10 cellular contexts compared by ENCODE assay signal in genomic region chr9:126411948-126412284, GRCh38.
DNase-seq lines count a peak whose midpoint lies in the region; ATAC-seq, FAIRE-seq and TF ChIP-seq lines count a peak whose summit lies in the region.
"Had no signal": no experiment of that assay in that cellular context is flagged by ENCODE, and none has a peak within 500 bp of the region (broad histone marks: within the 10 kb centered on the region; RNA-seq: fewer than 3 reads in every experiment).

No MANE protein-coding gene starts in this region.

- H3K27me3 ChIP-seq in RWPE2 (ENCODE audit: insufficient read depth, poor library complexity, severe bottlenecking) (no peaks in the 10 kb centered on the region), small intestine (ENCODE audit: control insufficient read depth in 2 of 2, insufficient read depth in 2 of 2, low read length in 2 of 2) (no peaks in the 10 kb centered on the region)

- intact Hi-C loops in activated CD4-positive, alpha-beta T cell treated with anti-CD3 and anti-CD28 coated beads for 36 hours (cut with DNase I, micrococcal nuclease) = loop anchor here (1.0 to 5.0 kb wide), 7 partner anchors 15 to 891 kb away; no protein-coding TSS in a partner anchor
- intact Hi-C loops in sciatic nerve (cut with DNase I) = no loop called here

- H3K4me1 ChIP-seq in RWPE2 (ENCODE audit: insufficient read depth, poor library complexity, severe bottlenecking) = peaks cover 13% of the 10 kb centered on the region
- H3K4me1 ChIP-seq in small intestine (ENCODE audit: control insufficient read depth in 2 of 2, insufficient read depth in 1 of 2, low read depth in 1 of 2, low read length in 1 of 2) = no peaks in the 10 kb centered on the region

- WGBS in small intestine, 3 donors = 84 to 91% (median 86%) methylated on average over 6 of the region's 6 CpGs

- H3K9me3 Mint-ChIP-seq in activated CD4-positive, alpha-beta T cell treated with anti-CD3 and anti-CD28 coated beads for 36 hours (ENCODE audit: low read depth) = no peaks in the 10 kb centered on the region

- TF ChIP-seq CTCF in RWPE2 (IDR thresholded peaks at IDR 0.05; ENCODE audit: poor library complexity, severe bottlenecking) = no peak

- peak overlapping the region; percentile 4 for H3K4me3 ChIP-seq in RWPE2 (ENCODE audit: severe bottlenecking)
- H3K4me3 ChIP-seq in small intestine (ENCODE audit: low read depth in 1 of 2, low read length in 2 of 2) = no peak overlapping the region

- no peak for FAIRE-seq in small intestine (lab: Jason Lieb, UNC)
- FAIRE-seq: TTC549 had no signal

- peak overlapping the region; percentile 54 for H3K4me3 Mint-ChIP-seq in activated CD4-positive, alpha-beta T cell treated with anti-CD3 and anti-CD28 coated beads for 36 hours

- no peak for ATAC-seq in activated CD4-positive, alpha-beta T cell treated with anti-CD3 and anti-CD28 coated beads for 36 hours
- ATAC-seq in HG03196 (IDR thresholded peaks at IDR 0.05; ENCODE audit: unreplicated experiment) = peak; percentile 28
- ATAC-seq in RWPE2 (ENCODE audit: low read depth) = no peak
- ATAC-seq in esophagus mucosa = no peak
- no peak for ATAC-seq in sciatic nerve

- POLR2A ChIA-PET in activated CD4-positive, alpha-beta T cell treated with anti-CD3 and anti-CD28 coated beads for 36 hours (lab: Charles Lee) = no interaction called here

- no peak for DNase-seq in activated CD4-positive, alpha-beta T cell treated with anti-CD3 and anti-CD28 coated beads for 36 hours
- DNase-seq in activated CD4-positive, alpha-beta T cell treated with anti-CD3 and anti-CD28 coated beads for 4 hours = no peak
- DNase-seq in RWPE2 (ENCODE audit: low spot score) (no peak), small intestine (no peak), sciatic nerve (ENCODE audit: low spot score) (no peak)
- no peak for DNase-seq in stimulated activated CD4-positive, alpha-beta T cell treated with anti-CD3 and anti-CD28 coated beads, Interleukin-4, amount 100 ng/mL, for 1 hour
- DNase-seq: NCI-H1694 treated with DMSO at 0.1 percent for 48 hours had no signal

- peak overlapping the region; percentile 18 for H3K27ac ChIP-seq in RWPE2 (ENCODE audit: poor library complexity, severe bottlenecking)
- peak overlapping the region; percentile 44 to 69 for H3K27ac ChIP-seq in small intestine (ENCODE audit: low read depth in 1 of 2, low read length in 1 of 2)

- H3K9me3 ChIP-seq in RWPE2 (ENCODE audit: severe bottlenecking) (no peaks in the 10 kb centered on the region), small intestine (ENCODE audit: control insufficient read depth, low read depth) (no peaks in the 10 kb centered on the region)

- no peaks in the 10 kb centered on the region for H3K36me3 Mint-ChIP-seq in activated CD4-positive, alpha-beta T cell treated with anti-CD3 and anti-CD28 coated beads for 36 hours (ENCODE audit: low read depth)

- H3K27me3 Mint-ChIP-seq in activated CD4-positive, alpha-beta T cell treated with anti-CD3 and anti-CD28 coated beads for 36 hours = no peaks in the 10 kb centered on the region

- CTCF ChIA-PET in activated CD4-positive, alpha-beta T cell treated with anti-CD3 and anti-CD28 coated beads for 36 hours (lab: Charles Lee) = interaction anchor here (1.2 kb wide), 1 partner anchor 13 kb away, joined by 4 read pairs; no protein-coding TSS in a partner anchor

- peak overlapping the region; percentile 72 for H3K27ac Mint-ChIP-seq in activated CD4-positive, alpha-beta T cell treated with anti-CD3 and anti-CD28 coated beads for 36 hours

- peaks cover 35% of the 10 kb centered on the region for H3K4me1 Mint-ChIP-seq in activated CD4-positive, alpha-beta T cell treated with anti-CD3 and anti-CD28 coated beads for 36 hours

- H3K36me3 ChIP-seq in RWPE2 (ENCODE audit: low read depth) (no peaks in the 10 kb centered on the region), small intestine (ENCODE audit: control insufficient read depth in 2 of 2, insufficient read depth in 2 of 2, low read length in 2 of 2) (peaks cover 0 to 2% of the 10 kb centered on the region in 2 donors)
